Comparison of ENCODE assay signal across 23 cellular contexts in genomic region chr5:146848133-146848532, GRCh38. TPM values are rescaled to one million over a fixed set of nuclear protein-coding genes. Genes with fewer than 3 reads are reported as not detected.
DNase-seq lines count a peak whose midpoint lies in the region; ATAC-seq, FAIRE-seq and TF ChIP-seq lines count a peak whose summit lies in the region.
"Had no signal": no experiment of that assay in that cellular context is flagged by ENCODE, and none has a peak within 500 bp of the region (broad histone marks: within the 10 kb centered on the region; RNA-seq: fewer than 3 reads in every experiment).

No MANE protein-coding gene starts in this region.

- no peaks in the 10 kb centered on the region for H4K20me1 ChIP-seq in HepG2 (ENCODE audit: insufficient read depth, low read length)
- H4K20me1 ChIP-seq: BLaER1 treated with 17β-estradiol and CSF1 and Interleukin-3, amounts not matched to agents 10 nM and 100 nM had no signal

- H3K4me2 ChIP-seq in HepG2 (ENCODE audit: low read depth, low read length): peak overlapping the region; percentile 37; the same call in 1 of the 2 replicates
- H3K4me2 ChIP-seq: A549; BLaER1 treated with 17β-estradiol and CSF1 and Interleukin-3, amounts not matched to agents 10 nM and 100 nM; GM23338 had no signal

- H3K4me1 ChIP-seq in HepG2 (ENCODE audit: insufficient read depth, low read length) (peaks cover 19% of the 10 kb centered on the region), small intestine (ENCODE audit: control insufficient read depth in 2 of 2, insufficient read depth in 1 of 2, low read depth in 1 of 2, low read length in 1 of 2) (no peaks in the 10 kb centered on the region), ascending aorta (no peaks in the 10 kb centered on the region)
- H3K4me1 ChIP-seq: A549; BE2C; BLaER1 treated with 17β-estradiol and CSF1 and Interleukin-3, amounts not matched to agents 10 nM and 100 nM had no signal

- H3K36me3 ChIP-seq in HepG2 (replicated peaks in 1 of 2; ENCODE audit: control insufficient read depth in 1 of 2, insufficient read depth in 2 of 2, low read length in 2 of 2): no peaks in the 10 kb centered on the region
- H3K36me3 ChIP-seq in small intestine (ENCODE audit: control insufficient read depth in 2 of 2, insufficient read depth in 2 of 2, low read length in 2 of 2): no peaks in the 10 kb centered on the region
- no peaks in the 10 kb centered on the region for H3K36me3 ChIP-seq in ascending aorta
- H3K36me3 ChIP-seq: BE2C; BLaER1 treated with 17β-estradiol and CSF1 and Interleukin-3, amounts not matched to agents 10 nM and 100 nM; HAP-1 had no signal

- no TSS peak for BruUV-seq in HepG2 (replicated peaks; lab: Mats Ljungman, UMichigan)

- no peak for TF ChIP-seq RAD21 in HepG2 (CRISPR knock-in tag; IDR thresholded peaks at IDR 0.05)

- TF ChIP-seq POLR2A in HepG2 (IDR thresholded peaks at IDR 0.05; ENCODE audit: insufficient read depth in 1 of 2, low read depth in 2 of 2, low read length in 2 of 2): no peak

- WGBS in HepG2 (ENCODE audit: low lambda C conversion rate): 3% methylated on average over 1 of the region's 1 CpG
- WGBS in small intestine, 3 donors: 2 to 55% (median 24%) methylated on average over 1 of the region's 1 CpG

- H3K4me3 ChIP-seq in HepG2 (replicated peaks in 1 of 3; ENCODE audit: insufficient read depth in 1 of 3, low read depth in 2 of 3, low read length in 3 of 3): no peak overlapping the region; a peak in 1 of 6 replicates
- H3K4me3 ChIP-seq in small intestine (ENCODE audit: low read depth in 1 of 2, low read length in 2 of 2): no peak overlapping the region
- no peak overlapping the region for H3K4me3 ChIP-seq in ascending aorta
- H3K4me3 ChIP-seq: A549; BLaER1 treated with 17β-estradiol and CSF1 and Interleukin-3, amounts not matched to agents 10 nM and 100 nM; GM23338; HAP-1 had no signal

- H3K27me3 ChIP-seq in HepG2 (ENCODE audit: control insufficient read depth in 1 of 2, insufficient read depth in 2 of 2, low read length in 2 of 2) (no peaks in the 10 kb centered on the region), small intestine (ENCODE audit: control insufficient read depth in 2 of 2, insufficient read depth in 2 of 2, low read length in 2 of 2) (no peaks in the 10 kb centered on the region), ascending aorta (no peaks in the 10 kb centered on the region)
- H3K27me3 ChIP-seq: BE2C; BLaER1 treated with 17β-estradiol and CSF1 and Interleukin-3, amounts not matched to agents 10 nM and 100 nM had no signal

- CTCF ChIA-PET in HepG2 (lab: Yijun Ruan, JAX; ENCODE audit: low intra/inter-chr PET ratio, low total read pairs): no interaction called here

- FAIRE-seq in HepG2 (lab: Jason Lieb, UNC): no peak
- FAIRE-seq in small intestine (lab: Jason Lieb, UNC): no peak
- FAIRE-seq: A549, G401.6, GM12892, GM19239, H54 had no signal

- H3K9me3 ChIP-seq in HepG2 (ENCODE audit: low read length) (no peaks in the 10 kb centered on the region), small intestine (ENCODE audit: control insufficient read depth, low read depth) (no peaks in the 10 kb centered on the region), ascending aorta (no peaks in the 10 kb centered on the region)
- H3K9me3 ChIP-seq: A549; BE2C; BLaER1 treated with 17β-estradiol and CSF1 and Interleukin-3, amounts not matched to agents 10 nM and 100 nM; HAP-1 had no signal

- DNase-seq in DMS53 (lab: John Stamatoyannopoulos, UW) (peak; percentile 10), DMS53 treated with DMSO at 0.1 percent for 48 hours (lab: John Stamatoyannopoulos, UW; ENCODE audit: unreplicated experiment) (no peak), HepG2 (ENCODE audit: low spot score) (peak; percentile 36), small intestine (peak; percentile 37), ascending aorta (ENCODE audit: low spot score in 2 of 2) (no peak), NCI-H1436 treated with DMSO at 0.1 percent for 48 hours (lab: John Stamatoyannopoulos, UW) (no peak)
- DNase-seq: 8988T; ACHN; AML-193; BE2C; CD4-positive, alpha-beta T cell; CD8-positive, alpha-beta memory T cell; DMS 273 treated with DMSO at 0.1 percent for 48 hours; DND-41; HFFc6 had no signal

- TF ChIP-seq EP300 in HepG2 (IDR thresholded peaks at IDR 0.05; ENCODE audit: low read depth in 2 of 2, low read length in 2 of 2) (no peak), HepG2 (CRISPR knock-in tag; IDR thresholded peaks at IDR 0.05; ENCODE audit: borderline replicate concordance) (no peak)

- peak; percentile 72 for ATAC-seq in HepG2
- ATAC-seq: A549, GM23338 had no signal

- POLR2A ChIA-PET in HepG2 (lab: Yijun Ruan, JAX): no interaction called here

- intact Hi-C loops in HepG2 (cut with micrococcal nuclease; ENCODE audit: unreplicated experiment) (no loop called here), ascending aorta (cut with DNase I) (no loop called here)

- H3K27ac ChIP-seq in HepG2 (ENCODE audit: extremely low read length, insufficient read depth, low read length) (no peak overlapping the region), small intestine (ENCODE audit: low read depth in 1 of 2, low read length in 1 of 2) (no peak overlapping the region), ascending aorta (no peak overlapping the region)
- H3K27ac ChIP-seq: A549; BLaER1 treated with 17β-estradiol and CSF1 and Interleukin-3, amounts not matched to agents 10 nM and 100 nM had no signal

- H3K9ac ChIP-seq in HepG2 (ENCODE audit: insufficient read depth, low read depth, low read length): no peak overlapping the region
- H3K9ac ChIP-seq: BLaER1 treated with 17β-estradiol and CSF1 and Interleukin-3, amounts not matched to agents 10 nM and 100 nM had no signal

- H2AFZ ChIP-seq in HepG2 (ENCODE audit: low read length): no peak overlapping the region
- H2AFZ ChIP-seq: GM23338 had no signal

- in situ Hi-C loops in HepG2 (cut with HindIII; ENCODE audit: extremely low pct_ligation_motif_present, low pct_unique_long_range_greater_than_20kb): no loop called here

- no peak for TF ChIP-seq CTCF in HepG2 (CRISPR knock-in tag; IDR thresholded peaks at IDR 0.05)
- TF ChIP-seq CTCF in ascending aorta (IDR thresholded peaks at IDR 0.05): no peak

- no peaks in the 10 kb centered on the region for H3K79me2 ChIP-seq in HepG2 (ENCODE audit: insufficient read depth, low read length)

TF ChIP-seq in HepG2, 621 proteins besides CTCF, POLR2A, EP300 and RAD21 (continues in another document):
- 0 out of 2 replicates have a peak, but pooled peaks have one; percentile 35 for TF ChIP-seq ARID3A (IDR thresholded peaks at IDR 0.05; ENCODE audit: low read depth, low read length)

RNA-seq across cellular contexts. Expression of gene PPP2R2B, which starts 30.4 kb away (rescaled TPM):
- total RNA-seq in HepG2 (2016; rRNA removed; fragmentation: Illumina TruSeq; extraction: Trizol) (not detected in 2 replicates), ascending aorta (10.0 TPM)
- total RNA-seq in HepG2 (2016; cell fraction: cytosol; rRNA removed; fragmentation: Illumina TruSeq; extraction: Trizol; ENCODE audit: low read depth): not detected in 2 replicates
- not detected in 2 replicates for total RNA-seq in HepG2 (2016; cell fraction: insoluble cytoplasmic fraction; rRNA removed; fragmentation: Illumina TruSeq; extraction: Trizol)
- total RNA-seq in HepG2 (2016; cell fraction: membrane; rRNA removed; fragmentation: Illumina TruSeq; extraction: Trizol): not detected in 2 replicates
- not detected in 2 replicates for total RNA-seq in HepG2 (2016; cell fraction: nucleus; rRNA removed; fragmentation: Illumina TruSeq; extraction: Trizol)
- polyA plus RNA-seq in HepG2 (2011; rRNA removed) (not detected in 2 replicates), small intestine (1 to 10 TPM in 1 of 3 donors, under 1 TPM in 2; 0.22 to 2.8 (median 0.27) TPM)
- not detected in 2 replicates for polyA plus RNA-seq in HepG2 (2011; cell fraction: cytosol; rRNA removed)
- polyA plus RNA-seq in HepG2 (2011; cell fraction: nucleus; rRNA removed): not detected in 2 replicates
- polyA plus RNA-seq in HepG2 (2012): not detected in 2 replicates
- not detected in 2 replicates for polyA plus RNA-seq in HepG2 (2016; cell fraction: cytosol; fragmentation: Illumina TruSeq; extraction: Trizol; ENCODE audit: low read depth)
- polyA plus RNA-seq in HepG2 (2016; cell fraction: insoluble cytoplasmic fraction; fragmentation: Illumina TruSeq; extraction: Trizol; ENCODE audit: low read depth): not detected in 2 replicates
- polyA plus RNA-seq in HepG2 (2016; cell fraction: membrane; fragmentation: Illumina TruSeq; extraction: Trizol; ENCODE audit: low read depth): not detected in 2 replicates
- polyA plus RNA-seq in HepG2 (2016; cell fraction: nucleus; fragmentation: Illumina TruSeq; extraction: Trizol; ENCODE audit: insufficient read depth, low read depth): not detected in 2 replicates
- polyA minus RNA-seq in HepG2 (2011; rRNA and poly(A)+ RNA removed; ENCODE audit: low replicate concordance): not detected in 2 replicates
- not detected in 2 replicates for polyA minus RNA-seq in HepG2 (2011; cell fraction: cytosol; rRNA and poly(A)+ RNA removed)
- not detected in 2 replicates for polyA minus RNA-seq in HepG2 (2011; cell fraction: nucleus; rRNA and poly(A)+ RNA removed)
- total RNA-seq: HFFc6 had no signal
- polyA plus RNA-seq: A549 had no signal

Comparison
In these comparisons a context has a peak if more than half of its experiments do, and no peak if none do; other contexts are left out.
1. DNase-seq: peak in DMS53 (single experiment), HepG2 (single experiment) and small intestine (single experiment); none in DMS53 treated with DMSO at 0.1 percent for 48 hours (single experiment), ascending aorta (0 of 2) and NCI-H1436 treated with DMSO at 0.1 percent for 48 hours (single experiment).
2. RNA of gene PPP2R2B, which starts 30.4 kb away (total RNA-seq): 10.0 TPM in ascending aorta (single experiment); not detected in HepG2; every median in the first group is over 10 times any median in the second.